ENCODE assay signal across 12 cellular contexts in genomic region chr2:191050640-191050987, GRCh38. TPM values are rescaled to one million over a fixed set of nuclear protein-coding genes. Genes with fewer than 3 reads are reported as not detected.
DNase-seq lines count a peak whose midpoint lies in the region; ATAC-seq and TF ChIP-seq lines count a peak whose summit lies in the region.
"Had no signal": no experiment of that assay in that cellular context is flagged by ENCODE, and none has a peak within 500 bp of the region (broad histone marks: within the 10 kb centered on the region; RNA-seq: fewer than 3 reads in every experiment).

No MANE protein-coding gene starts in this region.

- DNase-seq in EH (ENCODE audit: low read depth), result peak; percentile 92
- peak; percentile 84 for DNase-seq in amniotic epithelial cell (ENCODE audit: low read depth)
- DNase-seq in hepatocyte (ENCODE audit: low spot score), result peak; percentile 19
- no peak for DNase-seq in Ammon's horn (ENCODE audit: low spot score)
- no peak for DNase-seq in PC-3
- no peak for DNase-seq in HEK293T (ENCODE audit: extremely low spot score)
- DNase-seq: colonic mucosa; left lung; SIG-M5; stimulated activated naive CD4-positive, alpha-beta T cell treated with Interleukin-2 at 50 U/mL for 16 hours had no signal

- H3K9me3 ChIP-seq in hepatocyte (ENCODE audit: low read depth) (no peaks in the 10 kb centered on the region), PC-3 (ENCODE audit: low read length) (no peaks in the 10 kb centered on the region)
- H3K9me3 ChIP-seq: colonic mucosa, left lung had no signal

- 32% methylated on average over 1 of the region's 1 CpG for WGBS in hepatocyte (ENCODE audit: low lambda C conversion rate, missing lambda C conversion rate)

- no peaks in the 10 kb centered on the region for H3K9me2 ChIP-seq in hepatocyte (replicated peaks; ENCODE audit: insufficient read depth)
- no peaks in the 10 kb centered on the region for H3K9me2 ChIP-seq in PC-3 (replicated peaks; ENCODE audit: low read length)

- H3K9ac ChIP-seq in PC-3 (ENCODE audit: low read length), result no peak overlapping the region

- H3K4me3 ChIP-seq in ACC112 (ENCODE audit: low read depth, low read length), result peak overlapping the region; percentile 47; the same call in 1 of the 2 replicates
- no peak overlapping the region for H3K4me3 ChIP-seq in hepatocyte
- H3K4me3 ChIP-seq in PC-3 (ENCODE audit: low read length), result no peak overlapping the region
- H3K4me3 ChIP-seq: colonic mucosa, left lung had no signal

- POLR2A ChIA-PET in PC-3 (lab: Charles Lee; ENCODE audit: unreplicated experiment) (no interaction called here), HEK293T (lab: Yijun Ruan, JAX) (interaction anchor here (0.7 kb wide), 1 partner anchor 446 kb away, joined by 3 read pairs; no protein-coding TSS in a partner anchor)

- intact Hi-C loops in PC-3 (cut with micrococcal nuclease), result loop anchor here (5.0 kb wide), 1 partner anchor 452 kb away; no protein-coding TSS in a partner anchor

- H3K36me3 ChIP-seq in ACC112 (ENCODE audit: insufficient read depth, low read length) (no peaks in the 10 kb centered on the region), hepatocyte (replicated peaks; ENCODE audit: insufficient read depth, low read depth) (no peaks in the 10 kb centered on the region), PC-3 (ENCODE audit: low read depth, low read length) (no peaks in the 10 kb centered on the region)
- H3K36me3 ChIP-seq: colonic mucosa, left lung had no signal

- H3K4me1 ChIP-seq in ACC112 (ENCODE audit: control insufficient read depth, insufficient read depth, low read length, unreplicated experiment), result peaks cover 51% of the 10 kb centered on the region
- H3K4me1 ChIP-seq in hepatocyte (ENCODE audit: insufficient read depth), result peaks cover 17% of the 10 kb centered on the region
- peaks cover 7% of the 10 kb centered on the region for H3K4me1 ChIP-seq in PC-3 (ENCODE audit: insufficient read depth, low read length)
- H3K4me1 ChIP-seq: colonic mucosa had no signal

- H3K4me2 ChIP-seq in hepatocyte (peak overlapping the region; percentile 15), PC-3 (ENCODE audit: low read length) (no peak overlapping the region)

- H4K20me1 ChIP-seq in hepatocyte (ENCODE audit: insufficient read depth, poor library complexity, severe bottlenecking) (no peaks in the 10 kb centered on the region), PC-3 (ENCODE audit: low read length) (no peaks in the 10 kb centered on the region)

- H2AFZ ChIP-seq in ACC112 (ENCODE audit: low read length, unreplicated experiment) (no peak overlapping the region), hepatocyte (no peak overlapping the region), PC-3 (ENCODE audit: low read length) (no peak overlapping the region)

- ATAC-seq in GM21390 (IDR thresholded peaks at IDR 0.05; ENCODE audit: unreplicated experiment) (no peak), PC-3 (no peak)

- CTCF ChIA-PET in PC-3 (lab: Charles Lee) (interaction anchor here (0.7 to 2.6 kb wide), 2 partner anchors 16 to 105 kb away, joined by 3 to 37 read pairs; no protein-coding TSS in a partner anchor), HEK293T (lab: Yijun Ruan, JAX) (interaction anchor here (0.8 to 5.9 kb wide), 5 partner anchors 8 to 450 kb away, joined by 3 to 80 read pairs (median 10); no protein-coding TSS in a partner anchor)

- TF ChIP-seq CTCF in hepatocyte (IDR thresholded peaks at IDR 0.05; ENCODE audit: poor library complexity), result no peak
- no peak for TF ChIP-seq CTCF in PC-3 (conservative IDR thresholded peaks at IDR 0.05; ENCODE audit: low read depth, low read length)

- H3K27ac ChIP-seq in ACC112 (ENCODE audit: low read depth, low read length), result peak overlapping the region; percentile 98
- H3K27ac ChIP-seq in hepatocyte, result peak overlapping the region; percentile 1
- no peak overlapping the region for H3K27ac ChIP-seq in PC-3 (ENCODE audit: low read length)
- H3K27ac ChIP-seq: colonic mucosa had no signal

- H3K79me2 ChIP-seq in ACC112 (ENCODE audit: control insufficient read depth, insufficient read depth, low read length, unreplicated experiment), result no peaks in the 10 kb centered on the region
- H3K79me2 ChIP-seq in hepatocyte, result no peaks in the 10 kb centered on the region
- no peaks in the 10 kb centered on the region for H3K79me2 ChIP-seq in PC-3 (ENCODE audit: low read length)

- H3F3A ChIP-seq in PC-3 (ENCODE audit: low read length, unreplicated experiment), result no peaks in the 10 kb centered on the region

- BruUV-seq in PC-3 (replicated peaks; lab: Mats Ljungman, UMichigan), result no TSS peak

- no peaks in the 10 kb centered on the region for H3K27me3 ChIP-seq in ACC112 (ENCODE audit: insufficient read depth, low read length)
- no peaks in the 10 kb centered on the region for H3K27me3 ChIP-seq in hepatocyte
- no peaks in the 10 kb centered on the region for H3K27me3 ChIP-seq in PC-3 (ENCODE audit: low read length)
- H3K27me3 ChIP-seq: colonic mucosa, left lung had no signal

TF ChIP-seq in HEK293T, 16 proteins besides CTCF, POLR2A, EP300 and RAD21:
- TF ChIP-seq TARDBP (IDR thresholded peaks at IDR 0.05) (no peak), FOXA1 (IDR thresholded peaks at IDR 0.05) (no peak), CTBP1 (IDR thresholded peaks at IDR 0.05; ENCODE audit: borderline replicate concordance) (no peak), HDGF (IDR thresholded peaks at IDR 0.05; ENCODE audit: borderline replicate concordance) (no peak), SP1 (IDR thresholded peaks at IDR 0.05) (no peak), L3MBTL2 (conservative IDR thresholded peaks at IDR 0.05) (no peak), ELF4 (IDR thresholded peaks at IDR 0.05) (no peak), BHLHE40 (IDR thresholded peaks at IDR 0.05; ENCODE audit: borderline replicate concordance) (no peak), PKNOX1 (IDR thresholded peaks at IDR 0.05) (no peak), ARNT (IDR thresholded peaks at IDR 0.05) (no peak), NFRKB (IDR thresholded peaks at IDR 0.05) (no peak), LEF1 (IDR thresholded peaks at IDR 0.05; ENCODE audit: borderline replicate concordance) (no peak), FOXM1 (IDR thresholded peaks at IDR 0.05; ENCODE audit: borderline replicate concordance) (no peak)

RNA-seq across cellular contexts. Expression of gene STAT1, which starts 36.6 kb away (rescaled TPM):
- 102 and 124 TPM in 2 replicates for total RNA-seq in hepatocyte
- 53.3 and 70.9 TPM in 2 replicates for polyA plus RNA-seq in hepatocyte
- 45.6 and 47.9 TPM in 2 replicates for total RNA-seq in PC-3 (2014; rRNA removed)

Comparison
In these comparisons a context has a peak if more than half of its experiments do, and no peak if none do; other contexts are left out.
1. DNase-seq: peak in EH (single experiment), amniotic epithelial cell (single experiment) and hepatocyte (single experiment); none in Ammon's horn (single experiment), PC-3 (single experiment) and HEK293T (single experiment).